1 cellular context compared by ENCODE assay signal in the genomic region with DNA sequence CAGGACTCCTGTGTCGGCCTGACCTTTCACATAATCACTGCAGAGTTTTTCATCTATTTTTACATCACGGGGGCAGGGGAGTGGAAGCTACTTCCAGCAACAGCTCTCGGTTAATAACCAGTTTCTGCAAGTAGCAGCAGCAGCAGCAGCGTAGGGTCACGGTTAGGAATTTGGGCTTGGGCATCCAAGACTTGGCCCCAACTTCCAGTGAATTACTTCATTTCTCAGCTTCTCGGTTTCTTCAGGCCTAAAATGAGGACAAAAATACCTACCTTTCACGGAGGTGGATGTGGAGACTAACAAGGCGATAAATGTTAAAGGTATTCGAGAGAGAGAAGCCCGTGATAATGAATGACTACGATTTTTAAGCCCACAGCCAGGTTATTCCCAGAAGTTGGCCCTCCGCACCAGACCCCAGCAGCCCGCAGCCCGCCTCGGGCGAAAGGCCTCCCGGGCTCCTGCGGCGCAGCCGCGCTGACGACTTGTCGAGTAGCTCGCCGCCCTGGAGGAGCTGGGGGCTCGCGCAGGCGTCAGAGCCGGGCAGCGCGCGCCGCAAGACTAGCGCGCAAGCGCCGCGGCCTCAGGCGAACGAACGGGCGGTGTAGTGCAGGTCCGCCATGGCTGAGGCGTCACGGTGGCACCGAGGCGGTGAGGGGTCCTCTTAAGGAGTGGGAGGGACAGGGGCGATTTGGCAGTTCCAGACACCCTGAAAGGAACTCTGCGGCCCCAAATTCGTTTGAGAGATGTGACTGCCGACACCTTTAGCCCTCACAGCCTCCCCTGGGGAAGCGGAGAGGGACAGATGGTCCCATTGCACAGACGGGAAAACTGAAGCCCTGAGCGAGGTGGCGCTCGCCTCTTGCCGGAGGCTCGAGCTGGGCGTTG.
TF ChIP-seq lines count a peak whose summit lies in the region.

A gene (plus strand): TSS at position 583 of the 885 bp plus-strand sequence. CDS start 35 bp downstream, at position 618.

TF ChIP-seq in HEK293, 187 proteins besides CTCF, POLR2A, EP300 and RAD21 (continued from another document and continues in another):
- TF ChIP-seq, protein P1, sequence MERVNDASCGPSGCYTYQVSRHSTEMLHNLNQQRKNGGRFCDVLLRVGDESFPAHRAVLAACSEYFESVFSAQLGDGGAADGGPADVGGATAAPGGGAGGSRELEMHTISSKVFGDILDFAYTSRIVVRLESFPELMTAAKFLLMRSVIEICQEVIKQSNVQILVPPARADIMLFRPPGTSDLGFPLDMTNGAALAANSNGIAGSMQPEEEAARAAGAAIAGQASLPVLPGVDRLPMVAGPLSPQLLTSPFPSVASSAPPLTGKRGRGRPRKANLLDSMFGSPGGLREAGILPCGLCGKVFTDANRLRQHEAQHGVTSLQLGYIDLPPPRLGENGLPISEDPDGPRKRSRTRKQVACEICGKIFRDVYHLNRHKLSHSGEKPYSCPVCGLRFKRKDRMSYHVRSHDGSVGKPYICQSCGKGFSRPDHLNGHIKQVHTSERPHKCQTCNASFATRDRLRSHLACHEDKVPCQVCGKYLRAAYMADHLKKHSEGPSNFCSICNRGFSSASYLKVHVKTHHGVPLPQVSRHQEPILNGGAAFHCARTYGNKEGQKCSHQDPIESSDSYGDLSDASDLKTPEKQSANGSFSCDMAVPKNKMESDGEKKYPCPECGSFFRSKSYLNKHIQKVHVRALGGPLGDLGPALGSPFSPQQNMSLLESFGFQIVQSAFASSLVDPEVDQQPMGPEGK (tag by site-specific recombination; IDR thresholded peaks at IDR 0.05), result peak; percentile 72
- TF ChIP-seq ZNF629 (tag by site-specific recombination; IDR thresholded peaks at IDR 0.05) (peak; percentile 44; the same call in 1 of the 2 replicates), ZNF174 (tag by site-specific recombination; IDR thresholded peaks at IDR 0.05) (no peak; the same call in 1 of the 2 replicates), RBAK (tag by site-specific recombination; IDR thresholded peaks at IDR 0.05) (no peak), HOXD13 (CRISPR knock-in tag; IDR thresholded peaks at IDR 0.05; ENCODE audit: borderline replicate concordance) (no peak), GLIS2 (tag by site-specific recombination; IDR thresholded peaks at IDR 0.05) (peak; percentile 73; the same call in 1 of the 2 replicates), ZNF366 (tag by site-specific recombination; conservative IDR thresholded peaks at IDR 0.05) (no peak), BCL11A (tag by site-specific recombination; IDR thresholded peaks at IDR 0.05; ENCODE audit: low read depth) (no peak), ZXDB (tag by site-specific recombination; IDR thresholded peaks at IDR 0.05) (peak; percentile 82), ZNF843 (tag by site-specific recombination; IDR thresholded peaks at IDR 0.05) (no peak), TRIM28 (IDR thresholded peaks at IDR 0.05; ENCODE audit: borderline replicate concordance, low read length) (peak; percentile 84; the same call in 1 of the 2 replicates), ZNF354C (tag by site-specific recombination; IDR thresholded peaks at IDR 0.05; ENCODE audit: borderline replicate concordance, low read depth) (no peak), ZBTB7A (tag by site-specific recombination; IDR thresholded peaks at IDR 0.05; ENCODE audit: low read depth) (peak; percentile 20; the same call in 1 of the 2 replicates), ZNF571 (tag by site-specific recombination; IDR thresholded peaks at IDR 0.05) (no peak), ZNF747 (tag by site-specific recombination; IDR thresholded peaks at IDR 0.05) (no peak), IKZF3 (tag by site-specific recombination; IDR thresholded peaks at IDR 0.05) (no peak), ZNF624 (tag by site-specific recombination; IDR thresholded peaks at IDR 0.05) (0 out of 2 replicates have a peak, but pooled peaks have one; percentile 67), REPIN1 (tag by site-specific recombination; IDR thresholded peaks at IDR 0.05; ENCODE audit: low read depth) (no peak), ZNF133 (tag by site-specific recombination; IDR thresholded peaks at IDR 0.05) (no peak), YY1 (tag by site-specific recombination; IDR thresholded peaks at IDR 0.05) (peak; percentile 82), ZNF175 (tag by site-specific recombination; IDR thresholded peaks at IDR 0.05) (no peak), ZNF664 (tag by site-specific recombination; IDR thresholded peaks at IDR 0.05) (no peak), PRDM1 (tag by site-specific recombination; IDR thresholded peaks at IDR 0.05) (no peak), ZNF423 (tag by site-specific recombination; IDR thresholded peaks at IDR 0.05) (no peak)
- TF ChIP-seq, protein P2, sequence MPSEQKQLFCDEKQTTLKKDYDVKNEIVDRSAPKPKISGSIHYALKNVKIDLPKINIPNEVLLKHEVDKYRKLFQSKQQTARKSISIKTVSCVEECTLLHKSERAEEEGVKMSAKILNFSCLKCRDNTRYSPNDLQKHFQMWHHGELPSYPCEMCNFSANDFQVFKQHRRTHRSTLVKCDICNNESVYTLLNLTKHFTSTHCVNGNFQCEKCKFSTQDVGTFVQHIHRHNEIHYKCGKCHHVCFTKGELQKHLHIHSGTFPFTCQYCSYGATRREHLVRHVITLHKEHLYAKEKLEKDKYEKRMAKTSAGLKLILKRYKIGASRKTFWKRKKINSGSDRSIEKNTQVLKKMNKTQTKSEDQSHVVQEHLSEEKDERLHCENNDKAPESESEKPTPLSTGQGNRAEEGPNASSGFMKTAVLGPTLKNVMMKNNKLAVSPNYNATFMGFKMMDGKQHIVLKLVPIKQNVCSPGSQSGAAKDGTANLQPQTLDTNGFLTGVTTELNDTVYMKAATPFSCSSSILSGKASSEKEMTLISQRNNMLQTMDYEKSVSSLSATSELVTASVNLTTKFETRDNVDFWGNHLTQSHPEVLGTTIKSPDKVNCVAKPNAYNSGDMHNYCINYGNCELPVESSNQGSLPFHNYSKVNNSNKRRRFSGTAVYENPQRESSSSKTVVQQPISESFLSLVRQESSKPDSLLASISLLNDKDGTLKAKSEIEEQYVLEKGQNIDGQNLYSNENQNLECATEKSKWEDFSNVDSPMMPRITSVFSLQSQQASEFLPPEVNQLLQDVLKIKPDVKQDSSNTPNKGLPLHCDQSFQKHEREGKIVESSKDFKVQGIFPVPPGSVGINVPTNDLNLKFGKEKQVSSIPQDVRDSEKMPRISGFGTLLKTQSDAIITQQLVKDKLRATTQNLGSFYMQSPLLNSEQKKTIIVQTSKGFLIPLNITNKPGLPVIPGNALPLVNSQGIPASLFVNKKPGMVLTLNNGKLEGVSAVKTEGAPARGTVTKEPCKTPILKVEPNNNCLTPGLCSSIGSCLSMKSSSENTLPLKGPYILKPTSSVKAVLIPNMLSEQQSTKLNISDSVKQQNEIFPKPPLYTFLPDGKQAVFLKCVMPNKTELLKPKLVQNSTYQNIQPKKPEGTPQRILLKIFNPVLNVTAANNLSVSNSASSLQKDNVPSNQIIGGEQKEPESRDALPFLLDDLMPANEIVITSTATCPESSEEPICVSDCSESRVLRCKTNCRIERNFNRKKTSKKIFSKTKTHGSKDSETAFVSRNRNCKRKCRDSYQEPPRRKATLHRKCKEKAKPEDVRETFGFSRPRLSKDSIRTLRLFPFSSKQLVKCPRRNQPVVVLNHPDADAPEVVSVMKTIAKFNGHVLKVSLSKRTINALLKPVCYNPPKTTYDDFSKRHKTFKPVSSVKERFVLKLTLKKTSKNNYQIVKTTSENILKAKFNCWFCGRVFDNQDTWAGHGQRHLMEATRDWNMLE (tag by site-specific recombination; conservative IDR thresholded peaks at IDR 0.05; ENCODE audit: low read depth), result no peak
- TF ChIP-seq, protein P3, sequence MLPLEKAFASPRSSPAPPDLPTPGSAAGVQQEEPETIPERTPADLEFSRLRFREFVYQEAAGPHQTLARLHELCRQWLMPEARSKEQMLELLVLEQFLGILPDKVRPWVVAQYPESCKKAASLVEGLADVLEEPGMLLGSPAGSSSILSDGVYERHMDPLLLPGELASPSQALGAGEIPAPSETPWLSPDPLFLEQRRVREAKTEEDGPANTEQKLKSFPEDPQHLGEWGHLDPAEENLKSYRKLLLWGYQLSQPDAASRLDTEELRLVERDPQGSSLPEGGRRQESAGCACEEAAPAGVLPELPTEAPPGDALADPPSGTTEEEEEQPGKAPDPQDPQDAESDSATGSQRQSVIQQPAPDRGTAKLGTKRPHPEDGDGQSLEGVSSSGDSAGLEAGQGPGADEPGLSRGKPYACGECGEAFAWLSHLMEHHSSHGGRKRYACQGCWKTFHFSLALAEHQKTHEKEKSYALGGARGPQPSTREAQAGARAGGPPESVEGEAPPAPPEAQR (tag by site-specific recombination; IDR thresholded peaks at IDR 0.05), result no peak
- TF ChIP-seq, protein P4, sequence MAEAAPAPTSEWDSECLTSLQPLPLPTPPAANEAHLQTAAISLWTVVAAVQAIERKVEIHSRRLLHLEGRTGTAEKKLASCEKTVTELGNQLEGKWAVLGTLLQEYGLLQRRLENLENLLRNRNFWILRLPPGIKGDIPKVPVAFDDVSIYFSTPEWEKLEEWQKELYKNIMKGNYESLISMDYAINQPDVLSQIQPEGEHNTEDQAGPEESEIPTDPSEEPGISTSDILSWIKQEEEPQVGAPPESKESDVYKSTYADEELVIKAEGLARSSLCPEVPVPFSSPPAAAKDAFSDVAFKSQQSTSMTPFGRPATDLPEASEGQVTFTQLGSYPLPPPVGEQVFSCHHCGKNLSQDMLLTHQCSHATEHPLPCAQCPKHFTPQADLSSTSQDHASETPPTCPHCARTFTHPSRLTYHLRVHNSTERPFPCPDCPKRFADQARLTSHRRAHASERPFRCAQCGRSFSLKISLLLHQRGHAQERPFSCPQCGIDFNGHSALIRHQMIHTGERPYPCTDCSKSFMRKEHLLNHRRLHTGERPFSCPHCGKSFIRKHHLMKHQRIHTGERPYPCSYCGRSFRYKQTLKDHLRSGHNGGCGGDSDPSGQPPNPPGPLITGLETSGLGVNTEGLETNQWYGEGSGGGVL (tag by site-specific recombination; IDR thresholded peaks at IDR 0.05), result peak; percentile 42
- TF ChIP-seq, protein P5, sequence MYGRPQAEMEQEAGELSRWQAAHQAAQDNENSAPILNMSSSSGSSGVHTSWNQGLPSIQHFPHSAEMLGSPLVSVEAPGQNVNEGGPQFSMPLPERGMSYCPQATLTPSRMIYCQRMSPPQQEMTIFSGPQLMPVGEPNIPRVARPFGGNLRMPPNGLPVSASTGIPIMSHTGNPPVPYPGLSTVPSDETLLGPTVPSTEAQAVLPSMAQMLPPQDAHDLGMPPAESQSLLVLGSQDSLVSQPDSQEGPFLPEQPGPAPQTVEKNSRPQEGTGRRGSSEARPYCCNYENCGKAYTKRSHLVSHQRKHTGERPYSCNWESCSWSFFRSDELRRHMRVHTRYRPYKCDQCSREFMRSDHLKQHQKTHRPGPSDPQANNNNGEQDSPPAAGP (tag by site-specific recombination; IDR thresholded peaks at IDR 0.05), result peak; percentile 60; the same call in 1 of the 2 replicates
- TF ChIP-seq, protein P6, sequence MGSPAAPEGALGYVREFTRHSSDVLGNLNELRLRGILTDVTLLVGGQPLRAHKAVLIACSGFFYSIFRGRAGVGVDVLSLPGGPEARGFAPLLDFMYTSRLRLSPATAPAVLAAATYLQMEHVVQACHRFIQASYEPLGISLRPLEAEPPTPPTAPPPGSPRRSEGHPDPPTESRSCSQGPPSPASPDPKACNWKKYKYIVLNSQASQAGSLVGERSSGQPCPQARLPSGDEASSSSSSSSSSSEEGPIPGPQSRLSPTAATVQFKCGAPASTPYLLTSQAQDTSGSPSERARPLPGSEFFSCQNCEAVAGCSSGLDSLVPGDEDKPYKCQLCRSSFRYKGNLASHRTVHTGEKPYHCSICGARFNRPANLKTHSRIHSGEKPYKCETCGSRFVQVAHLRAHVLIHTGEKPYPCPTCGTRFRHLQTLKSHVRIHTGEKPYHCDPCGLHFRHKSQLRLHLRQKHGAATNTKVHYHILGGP (tag by site-specific recombination; IDR thresholded peaks at IDR 0.05), result no peak
- TF ChIP-seq, protein P7, sequence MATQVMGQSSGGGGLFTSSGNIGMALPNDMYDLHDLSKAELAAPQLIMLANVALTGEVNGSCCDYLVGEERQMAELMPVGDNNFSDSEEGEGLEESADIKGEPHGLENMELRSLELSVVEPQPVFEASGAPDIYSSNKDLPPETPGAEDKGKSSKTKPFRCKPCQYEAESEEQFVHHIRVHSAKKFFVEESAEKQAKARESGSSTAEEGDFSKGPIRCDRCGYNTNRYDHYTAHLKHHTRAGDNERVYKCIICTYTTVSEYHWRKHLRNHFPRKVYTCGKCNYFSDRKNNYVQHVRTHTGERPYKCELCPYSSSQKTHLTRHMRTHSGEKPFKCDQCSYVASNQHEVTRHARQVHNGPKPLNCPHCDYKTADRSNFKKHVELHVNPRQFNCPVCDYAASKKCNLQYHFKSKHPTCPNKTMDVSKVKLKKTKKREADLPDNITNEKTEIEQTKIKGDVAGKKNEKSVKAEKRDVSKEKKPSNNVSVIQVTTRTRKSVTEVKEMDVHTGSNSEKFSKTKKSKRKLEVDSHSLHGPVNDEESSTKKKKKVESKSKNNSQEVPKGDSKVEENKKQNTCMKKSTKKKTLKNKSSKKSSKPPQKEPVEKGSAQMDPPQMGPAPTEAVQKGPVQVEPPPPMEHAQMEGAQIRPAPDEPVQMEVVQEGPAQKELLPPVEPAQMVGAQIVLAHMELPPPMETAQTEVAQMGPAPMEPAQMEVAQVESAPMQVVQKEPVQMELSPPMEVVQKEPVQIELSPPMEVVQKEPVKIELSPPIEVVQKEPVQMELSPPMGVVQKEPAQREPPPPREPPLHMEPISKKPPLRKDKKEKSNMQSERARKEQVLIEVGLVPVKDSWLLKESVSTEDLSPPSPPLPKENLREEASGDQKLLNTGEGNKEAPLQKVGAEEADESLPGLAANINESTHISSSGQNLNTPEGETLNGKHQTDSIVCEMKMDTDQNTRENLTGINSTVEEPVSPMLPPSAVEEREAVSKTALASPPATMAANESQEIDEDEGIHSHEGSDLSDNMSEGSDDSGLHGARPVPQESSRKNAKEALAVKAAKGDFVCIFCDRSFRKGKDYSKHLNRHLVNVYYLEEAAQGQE (tag by site-specific recombination; IDR thresholded peaks at IDR 0.05), result 0 out of 2 replicates have a peak, but pooled peaks have one; percentile 9
- TF ChIP-seq, protein P8, sequence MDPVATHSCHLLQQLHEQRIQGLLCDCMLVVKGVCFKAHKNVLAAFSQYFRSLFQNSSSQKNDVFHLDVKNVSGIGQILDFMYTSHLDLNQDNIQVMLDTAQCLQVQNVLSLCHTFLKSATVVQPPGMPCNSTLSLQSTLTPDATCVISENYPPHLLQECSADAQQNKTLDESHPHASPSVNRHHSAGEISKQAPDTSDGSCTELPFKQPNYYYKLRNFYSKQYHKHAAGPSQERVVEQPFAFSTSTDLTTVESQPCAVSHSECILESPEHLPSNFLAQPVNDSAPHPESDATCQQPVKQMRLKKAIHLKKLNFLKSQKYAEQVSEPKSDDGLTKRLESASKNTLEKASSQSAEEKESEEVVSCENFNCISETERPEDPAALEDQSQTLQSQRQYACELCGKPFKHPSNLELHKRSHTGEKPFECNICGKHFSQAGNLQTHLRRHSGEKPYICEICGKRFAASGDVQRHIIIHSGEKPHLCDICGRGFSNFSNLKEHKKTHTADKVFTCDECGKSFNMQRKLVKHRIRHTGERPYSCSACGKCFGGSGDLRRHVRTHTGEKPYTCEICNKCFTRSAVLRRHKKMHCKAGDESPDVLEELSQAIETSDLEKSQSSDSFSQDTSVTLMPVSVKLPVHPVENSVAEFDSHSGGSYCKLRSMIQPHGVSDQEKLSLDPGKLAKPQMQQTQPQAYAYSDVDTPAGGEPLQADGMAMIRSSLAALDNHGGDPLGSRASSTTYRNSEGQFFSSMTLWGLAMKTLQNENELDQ (tag by site-specific recombination; IDR thresholded peaks at IDR 0.05; ENCODE audit: low read depth), result no peak
- TF ChIP-seq, protein P9, sequence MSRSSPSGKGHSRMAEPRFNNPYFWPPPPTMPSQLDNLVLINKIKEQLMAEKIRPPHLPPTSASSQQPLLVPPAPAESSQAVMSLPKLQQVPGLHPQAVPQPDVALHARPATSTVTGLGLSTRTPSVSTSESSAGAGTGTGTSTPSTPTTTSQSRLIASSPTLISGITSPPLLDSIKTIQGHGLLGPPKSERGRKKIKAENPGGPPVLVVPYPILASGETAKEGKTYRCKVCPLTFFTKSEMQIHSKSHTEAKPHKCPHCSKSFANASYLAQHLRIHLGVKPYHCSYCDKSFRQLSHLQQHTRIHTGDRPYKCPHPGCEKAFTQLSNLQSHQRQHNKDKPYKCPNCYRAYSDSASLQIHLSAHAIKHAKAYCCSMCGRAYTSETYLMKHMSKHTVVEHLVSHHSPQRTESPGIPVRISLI (tag by site-specific recombination; IDR thresholded peaks at IDR 0.05), result no peak
